Comparison of ENCODE assay signal across 26 cellular contexts in genomic region chr3:14595561-14595960, GRCh38. TPM values are rescaled to one million over a fixed set of nuclear protein-coding genes. Genes with fewer than 3 reads are reported as not detected.
"Had no signal": no experiment of that assay in that cellular context is flagged by ENCODE, and none has a peak within 500 bp of the region (broad histone marks: within the 10 kb centered on the region; RNA-seq: fewer than 3 reads in every experiment).

No MANE protein-coding gene starts in this region.

- DNase-seq: naive thymus-derived CD4-positive, alpha-beta T cell; natural killer cell; occipital lobe; psoas muscle; right cardiac atrium; right lobe of liver; sigmoid colon; small intestine; stimulated activated CD4-positive, alpha-beta T cell treated with anti-CD3 and anti-CD28 coated beads, Interleukin-12 subunit alpha, Interleukin-12 subunit beta, amount 100 ng/mL, for 4 hours; stimulated activated CD4-positive, alpha-beta T cell treated with anti-CD3 and anti-CD28 coated beads, Interleukin-1b, Interleukin-23, amount 100 ng/mL, for 48 hours; stimulated activated CD4-positive, alpha-beta T cell treated with anti-CD3 and anti-CD28 coated beads, Interleukin-4, amount 100 ng/mL, for 1 hour; stimulated activated CD4-positive, alpha-beta T cell treated with anti-CD3 and anti-CD28 coated beads, Interleukin-4, amount 100 ng/mL, for 4 hours; stimulated activated CD8-positive, alpha-beta memory T cell treated with anti-CD3 and anti-CD28 coated beads, Interleukin-4, amount 100 ng/mL, for 48 hours; stimulated activated naive CD4-positive, alpha-beta T cell; stimulated activated naive CD8-positive, alpha-beta T cell treated with anti-CD3 and anti-CD28 coated beads, Interleukin-15, amount 100 ng/mL, for 72 hours; stimulated activated naive CD8-positive, alpha-beta T cell treated with anti-CD3 and anti-CD28 coated beads, Interleukin-15, Interleukin-2, amounts not matched to agents 100 U/mL and 50 U/mL, for 24 hours; substantia nigra; testis; transverse colon had no signal

- H3K4me1 ChIP-seq: neural progenitor cell, pancreas, psoas muscle, right lobe of liver, sigmoid colon, suprapubic skin, testis, tibial artery, transverse colon, vagina had no signal

- H3K9ac ChIP-seq: neural progenitor cell had no signal

- H3K27ac ChIP-seq: neural progenitor cell, pancreas, psoas muscle, right lobe of liver, sigmoid colon, suprapubic skin, testis, tibial artery, transverse colon, vagina had no signal

- FAIRE-seq: pancreas, small intestine, urothelium cell line had no signal

- H3K27me3 ChIP-seq: pancreas, right lobe of liver, testis, vagina had no signal

- H3K4me3 ChIP-seq: neural progenitor cell, pancreas, psoas muscle, right lobe of liver, sigmoid colon, suprapubic skin, testis, tibial artery, transverse colon, vagina had no signal

- H3K4me2 ChIP-seq: neural progenitor cell had no signal

- ATAC-seq: naive thymus-derived CD4-positive, alpha-beta T cell; natural killer cell; pancreas; psoas muscle; right cardiac atrium; right lobe of liver; stimulated activated memory B cell treated with anti-CD40 and anti-IgM and Interleukin-4, amounts not matched to agents 10 μg/mL and 1 μg/mL and 100 μg/mL, for 72 hours; stimulated activated naive CD8-positive, alpha-beta T cell treated with anti-CD3 and anti-CD28 coated beads, Interleukin-15, amount 100 ng/mL, for 72 hours; stimulated activated naive CD8-positive, alpha-beta T cell treated with anti-CD3 and anti-CD28 coated beads, Interleukin-15, Interleukin-2, amounts not matched to agents 100 U/mL and 50 U/mL, for 24 hours had no signal

- H2AFZ ChIP-seq: neural progenitor cell had no signal

- H3K36me3 ChIP-seq: neural progenitor cell, pancreas, right lobe of liver, sigmoid colon, suprapubic skin, tibial artery, transverse colon, vagina had no signal

- H3K9me3 ChIP-seq: pancreas, psoas muscle, right lobe of liver, sigmoid colon, suprapubic skin, testis, tibial artery, transverse colon, vagina had no signal

RNA-seq across cellular contexts. Expression of gene GRIP2, which starts 55.4 kb away (rescaled TPM):
- total RNA-seq: naive thymus-derived CD4-positive, alpha-beta T cell; natural killer cell had no signal
- polyA plus RNA-seq: naive thymus-derived CD4-positive, alpha-beta T cell had no signal
